Comparison of ENCODE assay signal across 8 cellular contexts in the genomic region with DNA sequence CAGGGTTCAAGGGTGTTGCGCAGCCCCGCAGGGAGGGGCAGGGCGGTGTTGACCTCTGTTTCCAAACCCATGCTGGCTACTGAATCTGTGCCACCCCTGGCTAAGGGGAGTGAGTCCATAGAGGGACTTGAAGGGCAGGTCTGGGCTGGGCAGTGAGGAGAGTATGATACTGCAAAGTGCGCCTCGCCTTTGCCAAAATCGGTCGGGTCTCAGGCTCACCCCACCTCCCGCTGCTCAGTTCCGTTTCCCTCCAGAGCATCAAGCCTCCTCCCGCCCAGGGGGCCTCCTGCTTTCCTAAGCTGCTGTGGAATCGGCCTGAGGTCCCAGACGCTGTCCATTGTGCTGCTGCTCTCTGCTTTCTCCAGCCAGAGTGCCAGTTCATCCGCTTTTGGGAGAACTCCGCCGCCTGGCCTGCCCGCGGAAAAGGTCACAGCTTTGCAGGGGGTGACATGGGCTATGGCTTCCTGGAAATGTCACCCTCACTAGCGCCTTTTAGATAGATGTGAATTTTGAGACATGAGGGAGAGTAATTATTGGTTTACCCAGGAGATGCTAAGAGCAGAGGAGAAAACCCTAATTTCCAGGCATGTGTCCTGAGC.
DNase-seq lines count a peak whose midpoint lies in the region; ATAC-seq, FAIRE-seq and TF ChIP-seq lines count a peak whose summit lies in the region.

No MANE protein-coding gene starts in this region.

- CTCF ChIA-PET in BJ (lab: Yijun Ruan, JAX): interaction anchor here (0.7 kb wide), 1 partner anchor 9 kb away, joined by 3 read pairs; no protein-coding TSS in a partner anchor
- CTCF ChIA-PET in GM12878 (lab: Yijun Ruan, JAX): no interaction called here

- SMC1A ChIA-PET in GM12878 (lab: Charles Lee; ENCODE audit: uncharacterized antibody, unreplicated experiment): interaction anchor here (0.5 to 1.6 kb wide), 2 partner anchors 11 to 1463 kb away, joined by 3 to 5 read pairs; no protein-coding TSS in a partner anchor

- H3K27me3 ChIP-seq in BJ (ENCODE audit: control insufficient read depth, insufficient read depth, low read length) (no peaks in the 10 kb centered on the region), MG63 (no peaks in the 10 kb centered on the region), GM12878 (replicated peaks in 1 of 2; ENCODE audit: control insufficient read depth in 2 of 2, insufficient read depth in 2 of 2, low read length in 1 of 2) (no peaks in the 10 kb centered on the region), iPS-20b (ENCODE audit: insufficient read depth, low read length) (no peaks in the 10 kb centered on the region)

- peak overlapping the region; percentile 96 for H2AFZ ChIP-seq in GM12878 (ENCODE audit: control insufficient read depth, low read depth, low read length)

- no peaks in the 10 kb centered on the region for H3K9me3 Mint-ChIP-seq in stimulated activated effector memory CD8-positive, alpha-beta T cell treated with anti-CD3 and anti-CD28 coated beads, Interleukin-12 subunit alpha, Interleukin-12 subunit beta, amount 100 ng/mL, for 72 hours

- no peak for FAIRE-seq in GM12878 (lab: Jason Lieb, UNC)

- DNase-seq in BJ (ENCODE audit: low read depth) (no peak), MG63 (peak; percentile 47), GM12878 (ENCODE audit: low read depth, low spot score) (no peak), NCI-H146 treated with DMSO at 0.1 percent for 48 hours (lab: John Stamatoyannopoulos, UW; ENCODE audit: unreplicated experiment) (no peak), globus pallidus (ENCODE audit: low spot score) (no peak)
- DNase-seq in stimulated activated effector memory CD8-positive, alpha-beta T cell treated with anti-CD3 and anti-CD28 coated beads, Interleukin-12 subunit alpha, Interleukin-12 subunit beta, amount 100 ng/mL, for 72 hours (ENCODE audit: low spot score in 2 of 2): peak in 1 of 2 donors; percentile 62

- no peak for TF ChIP-seq RAD21 in GM12878 (IDR thresholded peaks at IDR 0.05; ENCODE audit: insufficient read depth, low read depth, low read length)

- H3K9ac ChIP-seq in GM12878 (ENCODE audit: control insufficient read depth, insufficient read depth, low read length): peak overlapping the region; percentile 75
- peak overlapping the region; percentile 85; the same call in 1 of the 2 replicates for H3K9ac ChIP-seq in iPS-20b (ENCODE audit: low read depth, low read length)

- TF ChIP-seq EP300 in GM12878 (IDR thresholded peaks at IDR 0.05; ENCODE audit: borderline replicate concordance in 1 of 2, control insufficient read depth in 1 of 2, low read depth in 2 of 2, low read length in 2 of 2): no peak

- BruUV-seq in GM12878 (replicated peaks; lab: Mats Ljungman, UMichigan): no TSS peak

- H4K20me1 ChIP-seq in GM12878 (ENCODE audit: control insufficient read depth, insufficient read depth): no peaks in the 10 kb centered on the region

- H3K27ac ChIP-seq in GM12878 (ENCODE audit: control insufficient read depth, insufficient read depth) (peak overlapping the region; percentile 83), iPS-20b (ENCODE audit: low read length) (no peak overlapping the region)

- peak overlapping the region; percentile 91 for H3K4me3 Mint-ChIP-seq in stimulated activated effector memory CD8-positive, alpha-beta T cell treated with anti-CD3 and anti-CD28 coated beads, Interleukin-12 subunit alpha, Interleukin-12 subunit beta, amount 100 ng/mL, for 72 hours

- H3K4me2 ChIP-seq in GM12878 (ENCODE audit: control insufficient read depth, insufficient read depth): peak overlapping the region; percentile 86

- RAD21 ChIA-PET in GM12878 (lab: Charles Lee; ENCODE audit: unreplicated experiment): no interaction called here

- intact Hi-C loops in GM12878 (cut with micrococcal nuclease; ENCODE audit: unreplicated experiment): loop anchor here (10.0 kb wide), 1 partner anchor 1420 kb away; the partner anchor contains the start of gene UQCRFS1

- TF ChIP-seq POLR2A in GM12878 (IDR thresholded peaks at IDR 0.05; ENCODE audit: low read depth, low read length): no peak

- H3K4me1 ChIP-seq in GM12878 (ENCODE audit: control insufficient read depth, insufficient read depth, low read length) (peaks cover 9% of the 10 kb centered on the region), iPS-20b (ENCODE audit: insufficient read depth, low read length) (no peaks in the 10 kb centered on the region)

- peaks cover 9% of the 10 kb centered on the region; the same call in 1 of the 2 replicates for H3K9me3 ChIP-seq in MG63
- no peaks in the 10 kb centered on the region; the same call in 2 of the 3 replicates for H3K9me3 ChIP-seq in GM12878 (replicated peaks; ENCODE audit: control insufficient read depth, insufficient read depth, low read length)
- peaks cover 44% of the 10 kb centered on the region for H3K9me3 ChIP-seq in iPS-20b (ENCODE audit: insufficient read depth, low read depth, low read length)

- WGBS in GM12878 (ENCODE audit: insufficient coverage, insufficient replicate concordance, low lambda C conversion rate, missing lambda C conversion rate): 6% methylated on average over 18 of the region's 18 CpGs

- POLR2A ChIA-PET in BJ (lab: Charles Lee): no interaction called here
- POLR2A ChIA-PET in GM12878 (lab: Charles Lee): interaction anchor here (0.7 kb wide), 1 partner anchor 9 kb away, joined by 3 read pairs; no protein-coding TSS in a partner anchor

- peaks cover 34% of the 10 kb centered on the region for H3K4me1 Mint-ChIP-seq in stimulated activated effector memory CD8-positive, alpha-beta T cell treated with anti-CD3 and anti-CD28 coated beads, Interleukin-12 subunit alpha, Interleukin-12 subunit beta, amount 100 ng/mL, for 72 hours

- ATAC-seq in GM19438 (IDR thresholded peaks at IDR 0.05; ENCODE audit: low read depth, unreplicated experiment) (peak; percentile 6), GM12878 (peak; percentile 3)
- ATAC-seq in stimulated activated effector memory CD8-positive, alpha-beta T cell treated with anti-CD3 and anti-CD28 coated beads, Interleukin-12 subunit alpha, Interleukin-12 subunit beta, amount 100 ng/mL, for 72 hours: no peak

- H3K36me3 Mint-ChIP-seq in stimulated activated effector memory CD8-positive, alpha-beta T cell treated with anti-CD3 and anti-CD28 coated beads, Interleukin-12 subunit alpha, Interleukin-12 subunit beta, amount 100 ng/mL, for 72 hours: peaks cover 26% of the 10 kb centered on the region

- in situ Hi-C loops in GM12878 (cut with MboI): loop anchor here (25.0 kb wide), 1 partner anchor 1418 kb away; the partner anchor contains the start of gene UQCRFS1

- TF ChIP-seq CTCF in BJ (IDR thresholded peaks at IDR 0.05; ENCODE audit: insufficient read depth, low read depth, low read length) (no peak), GM12878 (IDR thresholded peaks at IDR 0.05 in 2 of 3, conservative IDR thresholded peaks at IDR 0.05 in 1 of 3; ENCODE audit: control insufficient read depth in 2 of 3, extremely low read depth in 1 of 3, insufficient read depth in 1 of 3, low read depth in 3 of 3, low read length in 3 of 3) (no peak)

- H3K36me3 ChIP-seq in BJ (ENCODE audit: control insufficient read depth, insufficient read depth, low read length) (peaks cover 4% of the 10 kb centered on the region; the same call in 1 of the 2 replicates), MG63 (peaks cover 49% of the 10 kb centered on the region), GM12878 (ENCODE audit: control insufficient read depth in 2 of 2, insufficient read depth in 2 of 2, low read length in 1 of 2) (peaks cover 2 to 3% of the 10 kb centered on the region in 2 experiments; a peak in 2 of 4 replicates), iPS-20b (ENCODE audit: insufficient read depth, low read depth, low read length) (peaks cover 5% of the 10 kb centered on the region; the same call in 1 of the 2 replicates)

- peak overlapping the region; percentile 93 for H3K27ac Mint-ChIP-seq in stimulated activated effector memory CD8-positive, alpha-beta T cell treated with anti-CD3 and anti-CD28 coated beads, Interleukin-12 subunit alpha, Interleukin-12 subunit beta, amount 100 ng/mL, for 72 hours

- H3K4me3 ChIP-seq in BJ (ENCODE audit: low read depth, low read length): peak overlapping the region; percentile 61
- H3K4me3 ChIP-seq in MG63: peak overlapping the region; percentile 91
- peak overlapping the region; percentile 85 for H3K4me3 ChIP-seq in GM12878
- peak overlapping the region; percentile 95 for H3K4me3 ChIP-seq in iPS-20b (ENCODE audit: low read length)

- peaks cover 23% of the 10 kb centered on the region for H3K79me2 ChIP-seq in GM12878 (ENCODE audit: control insufficient read depth, insufficient read depth, low read length)

TF ChIP-seq in GM12878, 131 proteins besides CTCF, POLR2A, EP300 and RAD21 (continues in another document):
- 0 out of 2 replicates have a peak, but pooled peaks have one; percentile 25 for TF ChIP-seq SPI1 (IDR thresholded peaks at IDR 0.05; ENCODE audit: borderline replicate concordance, insufficient read depth, low read depth, low read length)
- no peak for TF ChIP-seq SMC3 (IDR thresholded peaks at IDR 0.05; ENCODE audit: borderline replicate concordance, low read length)
- TF ChIP-seq SMAD5 (IDR thresholded peaks at IDR 0.05; ENCODE audit: low read depth): no peak
- 0 out of 2 replicates have a peak, but pooled peaks have one; percentile 17 for TF ChIP-seq TAF1 (IDR thresholded peaks at IDR 0.05; ENCODE audit: borderline replicate concordance, low read depth, low read length)
- TF ChIP-seq REST (IDR thresholded peaks at IDR 0.05; ENCODE audit: low read depth, low read length): peak; percentile 75
